ENCODE assay signal across 6 cellular contexts in genomic region chr13:111420113-111420876, GRCh38.
"Had no signal": no experiment of that assay in that cellular context is flagged by ENCODE, and none has a peak within 500 bp of the region (broad histone marks: within the 10 kb centered on the region; RNA-seq: fewer than 3 reads in every experiment).

No MANE protein-coding gene starts in this region.

- DNase-seq: GOT3, H9, HCEC 1CT, IMR-90, KG1 had no signal

- H3K4me3 ChIP-seq: K562 had no signal

- ATAC-seq: K562 had no signal
